Comparison of ENCODE assay signal across 8 cellular contexts in genomic region chr9:91037511-91038482, GRCh38.
DNase-seq lines count a peak whose midpoint lies in the region; ATAC-seq, FAIRE-seq and TF ChIP-seq lines count a peak whose summit lies in the region.

No MANE protein-coding gene starts in this region.

- H3K4me3 ChIP-seq in right lobe of liver = no peak overlapping the region
- H3K4me3 ChIP-seq in subcutaneous abdominal adipose tissue (ENCODE audit: low read depth in 1 of 5, low read length in 5 of 5) = peak overlapping the region in 2 of 5 donors; percentile 7 to 13
- no peak overlapping the region for H3K4me3 ChIP-seq in CD8-positive, alpha-beta T cell (ENCODE audit: low read depth, low read length)

- no peaks in the 10 kb centered on the region for H3K36me3 Mint-ChIP-seq in CD8-positive, alpha-beta T cell

- H3K27me3 ChIP-seq in right lobe of liver = no peaks in the 10 kb centered on the region
- H3K27me3 ChIP-seq in subcutaneous abdominal adipose tissue (ENCODE audit: control insufficient read depth in 5 of 5, insufficient read depth in 4 of 5, low read length in 5 of 5) = no peaks in the 10 kb centered on the region
- H3K27me3 ChIP-seq in CD8-positive, alpha-beta T cell (ENCODE audit: insufficient read depth, low read length) = no peaks in the 10 kb centered on the region

- CTCF ChIA-PET in CD8-positive, alpha-beta T cell (lab: Charles Lee) = interaction anchor here (0.7 to 1.8 kb wide), 9 partner anchors 18 to 396 kb away, joined by 3 to 31 read pairs (median 4); partner anchors contain the start of gene AUH

- H3K9me3 ChIP-seq in right lobe of liver (no peaks in the 10 kb centered on the region), subcutaneous abdominal adipose tissue (ENCODE audit: control insufficient read depth in 5 of 5, low read length in 5 of 5) (no peaks in the 10 kb centered on the region)
- no peaks in the 10 kb centered on the region for H3K9me3 ChIP-seq in CD8-positive, alpha-beta T cell (ENCODE audit: low read length)

- peak overlapping the region in 1 of 5 donors; percentile 18 for H3K9ac ChIP-seq in subcutaneous abdominal adipose tissue (ENCODE audit: low read length in 5 of 5)

- H3K4me1 Mint-ChIP-seq in CD8-positive, alpha-beta T cell (ENCODE audit: low read depth) = peaks cover 11% of the 10 kb centered on the region

- no peaks in the 10 kb centered on the region for H3K9me3 Mint-ChIP-seq in CD8-positive, alpha-beta T cell

- TF ChIP-seq POLR2A in right lobe of liver (IDR thresholded peaks at IDR 0.05) = no peak
- TF ChIP-seq POLR2A in GM12892 (IDR thresholded peaks at IDR 0.05; ENCODE audit: low read depth, low read length) = no peak

- peak overlapping the region; percentile 59 to 87 (median 65) for H3K27ac ChIP-seq in right lobe of liver
- peak overlapping the region; percentile 38 for H3K27ac ChIP-seq in subcutaneous abdominal adipose tissue (ENCODE audit: low read depth, low read length)
- H3K27ac ChIP-seq in CD8-positive, alpha-beta T cell (ENCODE audit: low read depth, low read length) = no peak overlapping the region

- POLR2A ChIA-PET in CD8-positive, alpha-beta T cell (lab: Charles Lee) = interaction anchor here (0.6 to 1.0 kb wide), 2 partner anchors 388 to 1779 kb away, joined by 4 to 5 read pairs; no protein-coding TSS in a partner anchor

- H3K27me3 Mint-ChIP-seq in CD8-positive, alpha-beta T cell (ENCODE audit: low read depth) = peaks cover 26% of the 10 kb centered on the region

- FAIRE-seq in GM12892 (lab: Jason Lieb, UNC) = no peak

- intact Hi-C loops in right lobe of liver (cut with DNase I) = loop anchor here in 1 of 2 donors (5.0 kb wide), 1 partner anchor 390 kb away; no protein-coding TSS in a partner anchor
- intact Hi-C loops in CD8-positive, alpha-beta T cell (cut with DNase I, micrococcal nuclease) = loop anchor here (1.0 to 10.0 kb wide), 6 partner anchors 215 to 645 kb away; no protein-coding TSS in a partner anchor

- no peak overlapping the region for H3K27ac Mint-ChIP-seq in CD8-positive, alpha-beta T cell

- H3K4me3 Mint-ChIP-seq in CD8-positive, alpha-beta T cell = no peak overlapping the region

- ATAC-seq in right lobe of liver = peak; percentile 62 to 76 (median 69)
- no peak for ATAC-seq in CD8-positive, alpha-beta T cell
- no peak for ATAC-seq in HG03135 (IDR thresholded peaks at IDR 0.05; ENCODE audit: unreplicated experiment)

- H3K4me1 ChIP-seq in right lobe of liver (peaks cover 0 to 22% (median 9%) of the 10 kb centered on the region in 4 donors), subcutaneous abdominal adipose tissue (ENCODE audit: control insufficient read depth in 5 of 5, insufficient read depth in 5 of 5, low read length in 5 of 5) (peaks cover 7 to 20% (median 18%) of the 10 kb centered on the region in 5 donors)
- peaks cover 11% of the 10 kb centered on the region for H3K4me1 ChIP-seq in CD8-positive, alpha-beta T cell (ENCODE audit: insufficient read depth, low read length)

- DNase-seq in A172 (ENCODE audit: low spot score) = peak; percentile 61
- DNase-seq in HT1080 (ENCODE audit: low read depth) = peak; percentile 44
- DNase-seq in astrocyte of the hippocampus (ENCODE audit: low read depth, low spot score) = peak; percentile 75
- peak; percentile 80 to 85 (median 83) for DNase-seq in right lobe of liver
- no peak for DNase-seq in CD8-positive, alpha-beta T cell
- DNase-seq in GM12892 (ENCODE audit: insufficient read length) = no peak

- 35% methylated on average over 18 of the region's 22 CpGs for WGBS in right lobe of liver (ENCODE audit: insufficient coverage, low coverage, low lambda C conversion rate, missing lambda C conversion rate)

- no peak for TF ChIP-seq CTCF in right lobe of liver (IDR thresholded peaks at IDR 0.05)
- TF ChIP-seq CTCF in CD8-positive, alpha-beta T cell (IDR thresholded peaks at IDR 0.05) = no peak

- H3K36me3 ChIP-seq in right lobe of liver = no peaks in the 10 kb centered on the region
- H3K36me3 ChIP-seq in subcutaneous abdominal adipose tissue (ENCODE audit: control insufficient read depth in 5 of 5, insufficient read depth in 5 of 5, low read length in 5 of 5) = no peaks in the 10 kb centered on the region
- no peaks in the 10 kb centered on the region for H3K36me3 ChIP-seq in CD8-positive, alpha-beta T cell (ENCODE audit: insufficient read depth, low read length)

Comparison
In these comparisons a context has a peak if more than half of its experiments do, and no peak if none do; other contexts are left out.
1. DNase-seq: peak in A172 (single experiment), HT1080 (single experiment), astrocyte of the hippocampus (single experiment) and right lobe of liver (3 of 3); none in CD8-positive, alpha-beta T cell (0 of 7) and GM12892 (single experiment).
2. ATAC-seq: peak in right lobe of liver (4 of 4); none in CD8-positive, alpha-beta T cell (single experiment) and HG03135 (single experiment).